In the genomic region with DNA sequence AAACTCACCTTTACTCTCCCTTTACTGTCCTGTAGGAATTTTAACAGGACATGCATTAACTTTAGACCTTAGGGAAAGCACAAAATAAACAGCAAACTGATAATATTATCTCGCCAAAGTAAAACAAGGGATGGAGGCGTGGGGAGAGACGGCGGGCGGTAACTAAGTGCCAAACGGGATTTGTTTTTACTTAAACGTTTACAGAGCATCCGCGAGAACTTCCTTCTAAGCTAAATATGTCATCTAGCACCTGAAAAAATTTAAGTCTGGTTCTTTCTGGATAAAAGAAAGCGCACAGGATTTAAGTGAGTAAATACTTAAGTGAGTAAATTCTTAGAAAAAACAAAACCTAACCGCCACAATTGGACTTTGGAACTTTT, we compare ENCODE assay signal across 8 cellular contexts.
DNase-seq lines count a peak whose midpoint lies in the region; TF ChIP-seq lines count a peak whose summit lies in the region.

No MANE protein-coding gene starts in this region.

- H3K36me3 Mint-ChIP-seq in activated T-cell treated with anti-CD3 and anti-CD28 coated beads, Interleukin-2, amount 50 U/mL, for 24 hours (ENCODE audit: low read depth): no peaks in the 10 kb centered on the region

- H3K4me1 Mint-ChIP-seq in activated T-cell treated with anti-CD3 and anti-CD28 coated beads, Interleukin-2, amount 50 U/mL, for 24 hours (ENCODE audit: low read depth): peaks cover 12% of the 10 kb centered on the region

- TF ChIP-seq EP300 in sigmoid colon (IDR thresholded peaks at IDR 0.05): no peak

- no peak for TF ChIP-seq CTCF in left ventricle myocardium inferior (IDR thresholded peaks at IDR 0.05; ENCODE audit: borderline replicate concordance)
- no peak for TF ChIP-seq CTCF in sigmoid colon (IDR thresholded peaks at IDR 0.05)

- no peaks in the 10 kb centered on the region for H3K36me3 ChIP-seq in left ventricle myocardium inferior
- H3K36me3 ChIP-seq in sigmoid colon: no peaks in the 10 kb centered on the region
- no peaks in the 10 kb centered on the region for H3K36me3 ChIP-seq in effector memory CD4-positive, alpha-beta T cell (ENCODE audit: control insufficient read depth, insufficient read depth, low read length)

- 6 to 10% methylated on average over 11 of the region's 11 CpGs for WGBS in sigmoid colon, 2 donors

- TF ChIP-seq POLR2A in sigmoid colon (IDR thresholded peaks at IDR 0.05): no peak

- H3K4me1 ChIP-seq in left ventricle myocardium inferior (peaks cover 13% of the 10 kb centered on the region), sigmoid colon (peaks cover 0 to 12% (median 0%) of the 10 kb centered on the region in 4 donors)
- peaks cover 2% of the 10 kb centered on the region for H3K4me1 ChIP-seq in effector memory CD4-positive, alpha-beta T cell (ENCODE audit: control insufficient read depth, insufficient read depth, low read length, poor library complexity, severe bottlenecking)

- no peak for DNase-seq in activated T-cell treated with anti-CD3 and anti-CD28 coated beads, Interleukin-2, amount 50 U/mL, for 24 hours
- no peak for DNase-seq in activated T-cell treated with anti-CD3 and anti-CD28 coated beads, Interleukin-2, amount 50 U/mL, for 1 hour
- peak; percentile 14 for DNase-seq in SW480 (ENCODE audit: low spot score)
- no peak for DNase-seq in left ventricle myocardium inferior
- DNase-seq in sigmoid colon: no peak
- DNase-seq in effector memory CD4-positive, alpha-beta T cell: no peak
- DNase-seq in NCI-H1930 (lab: John Stamatoyannopoulos, UW): no peak
- DNase-seq in activated naive CD4-positive, alpha-beta T cell (lab: John Stamatoyannopoulos, UW): no peak

- peak overlapping the region; percentile 79 for H3K4me3 Mint-ChIP-seq in activated T-cell treated with anti-CD3 and anti-CD28 coated beads, Interleukin-2, amount 50 U/mL, for 24 hours

- peaks cover 4% of the 10 kb centered on the region for H3K9me3 Mint-ChIP-seq in activated T-cell treated with anti-CD3 and anti-CD28 coated beads, Interleukin-2, amount 50 U/mL, for 24 hours

- peak overlapping the region; percentile 72 for H3K4me3 ChIP-seq in left ventricle myocardium inferior
- peak overlapping the region; percentile 34 to 57 (median 50) for H3K4me3 ChIP-seq in sigmoid colon
- H3K4me3 ChIP-seq in effector memory CD4-positive, alpha-beta T cell (ENCODE audit: insufficient read depth, low read depth, low read length, poor library complexity, severe bottlenecking): no peak overlapping the region

- H3K27me3 ChIP-seq in left ventricle myocardium inferior (ENCODE audit: low read depth) (no peaks in the 10 kb centered on the region), sigmoid colon (no peaks in the 10 kb centered on the region)
- H3K27me3 ChIP-seq in effector memory CD4-positive, alpha-beta T cell (replicated peaks; ENCODE audit: control insufficient read depth, insufficient read depth, low read length, poor library complexity, severe bottlenecking): no peaks in the 10 kb centered on the region

- H3K27me3 Mint-ChIP-seq in activated T-cell treated with anti-CD3 and anti-CD28 coated beads, Interleukin-2, amount 50 U/mL, for 24 hours: peaks cover 43% of the 10 kb centered on the region

- H3K9me3 ChIP-seq in left ventricle myocardium inferior (replicated peaks): no peaks in the 10 kb centered on the region
- no peaks in the 10 kb centered on the region for H3K9me3 ChIP-seq in sigmoid colon
- H3K9me3 ChIP-seq in effector memory CD4-positive, alpha-beta T cell (ENCODE audit: control insufficient read depth, low read length): no peaks in the 10 kb centered on the region

- peak overlapping the region; percentile 77 for H3K27ac ChIP-seq in left ventricle myocardium inferior (replicated peaks)
- peak overlapping the region; percentile 20 to 75 (median 50) for H3K27ac ChIP-seq in sigmoid colon
- no peak overlapping the region for H3K27ac ChIP-seq in effector memory CD4-positive, alpha-beta T cell (ENCODE audit: insufficient read depth, low read length, poor library complexity, severe bottlenecking)

- intact Hi-C loops in left ventricle myocardium inferior (cut with micrococcal nuclease) (no loop called here), sigmoid colon (cut with DNase I) (loop anchor here (10.0 kb wide), 1 partner anchor 100 kb away; no protein-coding TSS in a partner anchor)

- no peak overlapping the region for H3K27ac Mint-ChIP-seq in activated T-cell treated with anti-CD3 and anti-CD28 coated beads, Interleukin-2, amount 50 U/mL, for 24 hours
